ENCODE assay signal across 9 cellular contexts in genomic region chr3:133437391-133438093, GRCh38. TPM values are rescaled to one million over a fixed set of nuclear protein-coding genes. Genes with fewer than 3 reads are reported as not detected.
DNase-seq lines count a peak whose midpoint lies in the region; ATAC-seq and TF ChIP-seq lines count a peak whose summit lies in the region.
"Had no signal": no experiment of that assay in that cellular context is flagged by ENCODE, and none has a peak within 500 bp of the region (broad histone marks: within the 10 kb centered on the region; RNA-seq: fewer than 3 reads in every experiment).

No MANE protein-coding gene starts in this region.

- H3K4me1 ChIP-seq in left ventricle myocardium inferior: peaks cover 3% of the 10 kb centered on the region

- H3K4me3 Mint-ChIP-seq in CD4-positive, alpha-beta T cell: no peak overlapping the region

- H3K27me3 Mint-ChIP-seq in CD4-positive, alpha-beta T cell: no peaks in the 10 kb centered on the region

- CTCF ChIA-PET in AG04449 (lab: Yijun Ruan, JAX): interaction anchor here (0.6 to 1.9 kb wide), 10 partner anchors 12 to 711 kb away, joined by 3 to 12 read pairs (median 4); no protein-coding TSS in a partner anchor
- CTCF ChIA-PET in HEK293T (lab: Yijun Ruan, JAX): interaction anchor here (0.7 kb wide), 1 partner anchor 331 kb away, joined by 5 read pairs; no protein-coding TSS in a partner anchor
- CTCF ChIA-PET in CD4-positive, alpha-beta T cell (lab: Charles Lee): no interaction called here

- peaks cover 2% of the 10 kb centered on the region for H3K9me3 Mint-ChIP-seq in CD4-positive, alpha-beta T cell

- H3K36me3 Mint-ChIP-seq in CD4-positive, alpha-beta T cell (ENCODE audit: low read depth): no peaks in the 10 kb centered on the region

- DNase-seq in AG04449 (ENCODE audit: low read depth, low spot score) (no peak), HEK293T (ENCODE audit: extremely low spot score) (peak; percentile 34), SK-MEL-5 (ENCODE audit: low read depth, low spot score) (peak; percentile 34), left ventricle myocardium inferior (no peak), ureter (ENCODE audit: low spot score) (no peak), NCI-H2107 (lab: John Stamatoyannopoulos, UW) (no peak)
- no peak for DNase-seq in CD4-positive, alpha-beta T cell

- H3K4me1 Mint-ChIP-seq in CD4-positive, alpha-beta T cell (ENCODE audit: low read depth): peaks cover 15% of the 10 kb centered on the region

- ATAC-seq in HG02938 (IDR thresholded peaks at IDR 0.05; ENCODE audit: unreplicated experiment): no peak
- ATAC-seq in CD4-positive, alpha-beta T cell (ENCODE audit: poor library complexity): no peak

- in situ Hi-C loops in SK-MEL-5 (cut with HindIII; ENCODE audit: low pct_unique_long_range_greater_than_20kb, low sequenced_read_pairs): no loop called here

- H3K27ac ChIP-seq in left ventricle myocardium inferior (replicated peaks): no peak overlapping the region
- no peak overlapping the region for H3K27ac ChIP-seq in CD4-positive, alpha-beta T cell (ENCODE audit: low read depth, low read length)

- H3K9me3 ChIP-seq in left ventricle myocardium inferior (replicated peaks): no peaks in the 10 kb centered on the region
- H3K9me3 ChIP-seq in CD4-positive, alpha-beta T cell (ENCODE audit: control insufficient read depth, low read length): no peaks in the 10 kb centered on the region

- POLR2A ChIA-PET in AG04449 (lab: Yijun Ruan, JAX) (interaction anchor here (0.7 kb wide), 1 partner anchor 137 kb away, joined by 3 read pairs; no protein-coding TSS in a partner anchor), HEK293T (lab: Yijun Ruan, JAX) (no interaction called here)
- POLR2A ChIA-PET in CD4-positive, alpha-beta T cell (lab: Charles Lee): interaction anchor here (1.0 kb wide), 1 partner anchor 135 kb away, joined by 3 read pairs; the partner anchor contains the start of gene CDV3

- H3K27me3 ChIP-seq in left ventricle myocardium inferior (ENCODE audit: low read depth): no peaks in the 10 kb centered on the region
- H3K27me3 ChIP-seq in CD4-positive, alpha-beta T cell (ENCODE audit: control insufficient read depth, insufficient read depth, low read length): no peaks in the 10 kb centered on the region

- TF ChIP-seq CTCF in AG04449 (IDR thresholded peaks at IDR 0.05; ENCODE audit: insufficient read depth, low read length, missing control alignments) (peak; percentile 9), left ventricle myocardium inferior (IDR thresholded peaks at IDR 0.05; ENCODE audit: borderline replicate concordance) (peak; percentile 16)
- TF ChIP-seq CTCF in CD4-positive, alpha-beta T cell (IDR thresholded peaks at IDR 0.05): no peak

- intact Hi-C loops in left ventricle myocardium inferior (cut with micrococcal nuclease): no loop called here
- intact Hi-C loops in CD4-positive, alpha-beta T cell (cut with DNase I, micrococcal nuclease): loop anchor here in 1 of 2 experiments (1.0 kb wide), 1 partner anchor 31 kb away; no protein-coding TSS in a partner anchor

- H3K4me3 ChIP-seq in AG04449 (ENCODE audit: low read depth, low read length) (no peak overlapping the region), left ventricle myocardium inferior (no peak overlapping the region)

- no peaks in the 10 kb centered on the region for H3K36me3 ChIP-seq in left ventricle myocardium inferior

- no peak overlapping the region for H3K27ac Mint-ChIP-seq in CD4-positive, alpha-beta T cell

TF ChIP-seq in HEK293T, 16 proteins besides CTCF, POLR2A, EP300 and RAD21:
- no peak for TF ChIP-seq ELF4 (IDR thresholded peaks at IDR 0.05)
- TF ChIP-seq CTBP1 (IDR thresholded peaks at IDR 0.05; ENCODE audit: borderline replicate concordance): peak; percentile 47; the same call in 1 of the 2 replicates

RNA-seq across cellular contexts. Expression of gene BFSP2, which starts 37.7 kb away (rescaled TPM):
- total RNA-seq in SK-MEL-5 (2014; rRNA removed; shearing (Covaris generic)): 0.40 TPM in 1 of 2 replicates, not detected in the other
- not detected in 2 replicates for polyA plus RNA-seq in SK-MEL-5 (2015; cell fraction: cytosol; rRNA removed)
- polyA plus RNA-seq in SK-MEL-5 (2015; cell fraction: nucleus; rRNA removed): not detected in 2 replicates
- total RNA-seq in left ventricle myocardium inferior: not detected
- not detected for total RNA-seq in ureter
- not detected for total RNA-seq in CD4-positive, alpha-beta T cell
- polyA plus RNA-seq: neural cell had no signal

Comparison
In these comparisons a context has a peak if more than half of its experiments do, and no peak if none do; other contexts are left out.
1. DNase-seq: peak in HEK293T (single experiment) and SK-MEL-5 (single experiment); none in AG04449 (single experiment), left ventricle myocardium inferior (single experiment), ureter (single experiment), NCI-H2107 (single experiment) and CD4-positive, alpha-beta T cell (0 of 10).